Comparison of ENCODE assay signal across 19 cellular contexts in the genomic region with DNA sequence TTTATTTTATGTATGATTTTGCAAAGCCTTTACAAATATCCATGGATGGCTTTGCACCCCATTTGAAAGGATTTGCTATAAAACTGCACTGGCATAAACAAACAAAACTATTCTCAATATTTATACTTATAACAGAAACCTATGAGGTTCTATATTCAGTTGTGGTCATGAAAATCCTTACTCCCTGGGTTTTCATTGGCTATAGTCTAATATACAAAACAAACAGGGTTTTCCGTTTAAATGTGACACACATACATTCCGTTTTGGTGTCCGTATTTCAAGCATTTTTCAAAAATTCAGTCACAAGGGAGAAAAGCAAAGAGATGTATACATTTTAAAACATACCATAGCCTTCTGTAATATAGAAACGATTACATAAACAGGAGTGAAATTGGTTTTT.
"Had no signal": no experiment of that assay in that cellular context is flagged by ENCODE, and none has a peak within 500 bp of the region (broad histone marks: within the 10 kb centered on the region; RNA-seq: fewer than 3 reads in every experiment).

No MANE protein-coding gene starts in this region.

- H3K4me3 Mint-ChIP-seq: activated CD4-positive, alpha-beta T cell treated with anti-CD3 and anti-CD28 coated beads, Interleukin-2, amount 10 ng/mL, durations not matched to agents 7 days and 5 days; activated CD8-positive, alpha-beta T cell treated with anti-CD3 and anti-CD28 coated beads, Interleukin-2, amount 10 ng/mL, durations not matched to agents 7 days and 5 days; activated naive CD4-positive, alpha-beta T cell treated with anti-CD3 and anti-CD28 coated beads, Interleukin-2, amount 10 ng/mL, durations not matched to agents 7 days and 5 days; activated T-cell treated with anti-CD3 and anti-CD28 coated beads, Interleukin-2, amount 50 U/mL, for 24 hours; naive B cell; stimulated activated naive CD8-positive, alpha-beta T cell treated with anti-CD3 and anti-CD28 coated beads, Interleukin-15, Interleukin-2, amounts not matched to agents 100 ng/mL and 50 ng/mL, for 24 hours had no signal

- H3K9me3 Mint-ChIP-seq: activated CD4-positive, alpha-beta T cell treated with anti-CD3 and anti-CD28 coated beads, Interleukin-2, amount 10 ng/mL, durations not matched to agents 7 days and 5 days; activated naive CD4-positive, alpha-beta T cell treated with anti-CD3 and anti-CD28 coated beads, Interleukin-2, amount 10 ng/mL, durations not matched to agents 7 days and 5 days; activated T-cell treated with anti-CD3 and anti-CD28 coated beads, Interleukin-2, amount 50 U/mL, for 24 hours; naive B cell; stimulated activated naive CD8-positive, alpha-beta T cell treated with anti-CD3 and anti-CD28 coated beads, Interleukin-15, Interleukin-2, amounts not matched to agents 100 ng/mL and 50 ng/mL, for 24 hours had no signal

- H3K27me3 Mint-ChIP-seq: activated naive CD4-positive, alpha-beta T cell treated with anti-CD3 and anti-CD28 coated beads, Interleukin-2, amount 10 ng/mL, durations not matched to agents 7 days and 5 days; naive B cell had no signal

- DNase-seq: activated CD4-positive, alpha-beta T cell treated with anti-CD3 and anti-CD28 coated beads, Interleukin-2, amount 10 ng/mL, durations not matched to agents 7 days and 5 days; activated CD8-positive, alpha-beta T cell treated with anti-CD3 and anti-CD28 coated beads, Interleukin-2, amount 10 ng/mL, durations not matched to agents 7 days and 5 days; activated naive CD4-positive, alpha-beta T cell treated with anti-CD3 and anti-CD28 coated beads, Interleukin-2, amount 10 ng/mL, durations not matched to agents 7 days and 5 days; activated T-cell treated with anti-CD3 and anti-CD28 coated beads, Interleukin-2, amount 50 U/mL, for 24 hours; aorta; effector CD4-positive, alpha-beta T cell; gastrocnemius medialis; head of caudate nucleus; left lung; naive B cell; stimulated activated CD4-positive, alpha-beta T cell treated with anti-CD3 and anti-CD28 coated beads, Interleukin-2, amount 100 ng/mL, for 24 hours; T1000; transverse colon; uterus had no signal

- H3K4me3 ChIP-seq: gastrocnemius medialis, left lung, prostate gland, right atrium auricular region, transverse colon, uterus had no signal

- H3K27ac ChIP-seq: left lung, prostate gland, right atrium auricular region, transverse colon, uterus had no signal

- H3K27me3 ChIP-seq: gastrocnemius medialis, left lung, right atrium auricular region, transverse colon, uterus had no signal

- H3K4me1 ChIP-seq: prostate gland, uterus had no signal

- H3K9me3 ChIP-seq: gastrocnemius medialis, left lung, prostate gland, right atrium auricular region, transverse colon, uterus had no signal

- ATAC-seq: activated CD4-positive, CD25-positive, alpha-beta regulatory T cell treated with anti-CD3 and anti-CD28 coated beads, Interleukin-2, amount 50 U/mL, for 24 hours; activated CD8-positive, alpha-beta T cell treated with anti-CD3 and anti-CD28 coated beads, Interleukin-2, amount 10 ng/mL, durations not matched to agents 7 days and 5 days; esophagus mucosa; gastrocnemius medialis; left lung had no signal

- H3K36me3 ChIP-seq: gastrocnemius medialis, left lung, prostate gland, right atrium auricular region, transverse colon, uterus had no signal

- H3K27ac Mint-ChIP-seq: activated CD4-positive, alpha-beta T cell treated with anti-CD3 and anti-CD28 coated beads, Interleukin-2, amount 10 ng/mL, durations not matched to agents 7 days and 5 days; activated CD8-positive, alpha-beta T cell treated with anti-CD3 and anti-CD28 coated beads, Interleukin-2, amount 10 ng/mL, durations not matched to agents 7 days and 5 days; activated naive CD4-positive, alpha-beta T cell treated with anti-CD3 and anti-CD28 coated beads, Interleukin-2, amount 10 ng/mL, durations not matched to agents 7 days and 5 days; activated T-cell treated with anti-CD3 and anti-CD28 coated beads, Interleukin-2, amount 50 U/mL, for 24 hours; stimulated activated naive CD8-positive, alpha-beta T cell treated with anti-CD3 and anti-CD28 coated beads, Interleukin-15, Interleukin-2, amounts not matched to agents 100 ng/mL and 50 ng/mL, for 24 hours had no signal

- H3K36me3 Mint-ChIP-seq: activated naive CD4-positive, alpha-beta T cell treated with anti-CD3 and anti-CD28 coated beads, Interleukin-2, amount 10 ng/mL, durations not matched to agents 7 days and 5 days; naive B cell had no signal
